ENCODE assay signal across 8 cellular contexts in genomic region chr17:57045868-57046671, GRCh38. TPM values are rescaled to one million over a fixed set of nuclear protein-coding genes. Genes with fewer than 3 reads are reported as not detected.
DNase-seq lines count a peak whose midpoint lies in the region; ATAC-seq and TF ChIP-seq lines count a peak whose summit lies in the region.

No MANE protein-coding gene starts in this region.

- no peak for TF ChIP-seq RAD21 in SK-N-SH (IDR thresholded peaks at IDR 0.05; ENCODE audit: low read length)

- H3K27me3 ChIP-seq in A673 (replicated peaks; ENCODE audit: insufficient read depth, low read depth, low read length, poor library complexity) (peaks cover 14% of the 10 kb centered on the region), SK-N-SH (ENCODE audit: insufficient read depth) (no peaks in the 10 kb centered on the region; the same call in 1 of the 2 replicates), body of pancreas (no peaks in the 10 kb centered on the region), aorta (ENCODE audit: control insufficient read depth in 1 of 2, insufficient read depth in 2 of 2, low read length in 1 of 2) (no peaks in the 10 kb centered on the region)
- peaks cover 0 to 7% of the 10 kb centered on the region in 2 donors for H3K27me3 ChIP-seq in naive thymus-derived CD4-positive, alpha-beta T cell (ENCODE audit: control insufficient read depth in 2 of 2, insufficient read depth in 2 of 2, low read length in 2 of 2)

- no peaks in the 10 kb centered on the region for H3K9me2 ChIP-seq in SK-N-SH

- no peak overlapping the region for H2AFZ ChIP-seq in SK-N-SH (ENCODE audit: low read depth)

- peaks cover 44 to 75% (median 61%) of the 10 kb centered on the region in 5 donors for H3K27me3 Mint-ChIP-seq in naive thymus-derived CD4-positive, alpha-beta T cell

- H3K4me1 ChIP-seq in A673 (ENCODE audit: insufficient read depth, low read length, poor library complexity, severe bottlenecking) (no peaks in the 10 kb centered on the region), SK-N-SH (ENCODE audit: control insufficient read depth in 1 of 2, insufficient read depth in 2 of 2, low read depth in 1 of 2, low read length in 1 of 2) (no peaks in the 10 kb centered on the region), body of pancreas (peaks cover 11% of the 10 kb centered on the region), aorta (ENCODE audit: control insufficient read depth in 1 of 2, insufficient read depth in 2 of 2, low read length in 2 of 2) (no peaks in the 10 kb centered on the region)
- peaks cover 4 to 9% of the 10 kb centered on the region in 2 donors for H3K4me1 ChIP-seq in naive thymus-derived CD4-positive, alpha-beta T cell (ENCODE audit: control insufficient read depth in 2 of 2, insufficient read depth in 2 of 2, low read length in 2 of 2)

- no peak overlapping the region for H3K27ac Mint-ChIP-seq in naive thymus-derived CD4-positive, alpha-beta T cell

- H3K36me3 Mint-ChIP-seq in naive thymus-derived CD4-positive, alpha-beta T cell, result peaks cover 0 to 7% (median 3%) of the 10 kb centered on the region in 5 donors

- DNase-seq in A673 (ENCODE audit: low spot score) (no peak), SK-N-SH (peak; percentile 52), body of pancreas (peak in 2 of 4 donors; percentile 18 to 27), aorta (peak; percentile 73 to 78), SK-N-DZ (ENCODE audit: low spot score) (no peak)
- DNase-seq in naive thymus-derived CD4-positive, alpha-beta T cell, result peak in 7 of 9 donors; percentile 5 to 73 (median 10)

- no peak overlapping the region for H3K9ac ChIP-seq in SK-N-SH

- ATAC-seq in GM19463 (IDR thresholded peaks at IDR 0.05; ENCODE audit: unreplicated experiment) (peak; percentile 73), body of pancreas (peak; percentile 62), aorta (ENCODE audit: low FRiP score) (peak; percentile 75), HG03520 (IDR thresholded peaks at IDR 0.05; ENCODE audit: unreplicated experiment) (no peak)
- ATAC-seq in naive thymus-derived CD4-positive, alpha-beta T cell, result peak; percentile 78

- no peaks in the 10 kb centered on the region for H3K79me2 ChIP-seq in SK-N-SH (ENCODE audit: insufficient read depth)

- H3K4me3 ChIP-seq in A673 (ENCODE audit: low read depth, low read length, poor library complexity, severe bottlenecking), result peak overlapping the region; percentile 26
- no peak overlapping the region for H3K4me3 ChIP-seq in SK-N-SH (ENCODE audit: low read depth in 2 of 2, low read length in 1 of 2)
- H3K4me3 ChIP-seq in body of pancreas, result no peak overlapping the region
- no peak overlapping the region for H3K4me3 ChIP-seq in naive thymus-derived CD4-positive, alpha-beta T cell (ENCODE audit: low read length)
- peak overlapping the region in 1 of 2 donors; percentile 10 for H3K4me3 ChIP-seq in aorta (ENCODE audit: low read length in 2 of 2)

- H3K4me2 ChIP-seq in SK-N-SH, result no peak overlapping the region

- no peak overlapping the region for H3K27ac ChIP-seq in A673 (ENCODE audit: low read depth, low read length, poor library complexity, severe bottlenecking)
- H3K27ac ChIP-seq in SK-N-SH (ENCODE audit: low read depth in 2 of 2, low read length in 1 of 2), result no peak overlapping the region
- no peak overlapping the region for H3K27ac ChIP-seq in body of pancreas
- H3K27ac ChIP-seq in naive thymus-derived CD4-positive, alpha-beta T cell (ENCODE audit: low read depth, low read length), result no peak overlapping the region
- H3K27ac ChIP-seq in aorta (ENCODE audit: low read depth in 1 of 2, low read length in 2 of 2), result no peak overlapping the region

- peak overlapping the region; percentile 68 to 89 (median 82) for H3K4me3 Mint-ChIP-seq in naive thymus-derived CD4-positive, alpha-beta T cell

- H3K4me1 Mint-ChIP-seq in naive thymus-derived CD4-positive, alpha-beta T cell, result peaks cover 11 to 20% (median 17%) of the 10 kb centered on the region in 7 donors

- WGBS in SK-N-SH (ENCODE audit: low lambda C conversion rate), result 82% methylated on average over 43 of the region's 67 CpGs
- 25 to 33% methylated on average over 31 to 66 of the region's 67 CpGs for WGBS in body of pancreas, 2 donors
- 4 to 10% methylated on average over 67 of the region's 67 CpGs for WGBS in aorta, 2 donors

- no TSS peak for BruUV-seq in A673 (replicated peaks; lab: Mats Ljungman, UMichigan)

- peaks cover 0 to 9% (median 0%) of the 10 kb centered on the region in 11 donors for H3K9me3 Mint-ChIP-seq in naive thymus-derived CD4-positive, alpha-beta T cell

- H3K9me3 ChIP-seq in A673 (ENCODE audit: low read depth, low read length, poor library complexity, severe bottlenecking) (no peaks in the 10 kb centered on the region), SK-N-SH (no peaks in the 10 kb centered on the region), body of pancreas (no peaks in the 10 kb centered on the region), aorta (ENCODE audit: control insufficient read depth, low read length) (no peaks in the 10 kb centered on the region)
- no peaks in the 10 kb centered on the region for H3K9me3 ChIP-seq in naive thymus-derived CD4-positive, alpha-beta T cell (ENCODE audit: control insufficient read depth in 2 of 3, low read length in 3 of 3)

- TF ChIP-seq POLR2A in body of pancreas (IDR thresholded peaks at IDR 0.05), result no peak

- H4K20me1 ChIP-seq in SK-N-SH (ENCODE audit: insufficient read depth), result no peaks in the 10 kb centered on the region

- H3K36me3 ChIP-seq in A673 (ENCODE audit: insufficient read depth, low read length, poor library complexity, severe bottlenecking), result no peaks in the 10 kb centered on the region
- no peaks in the 10 kb centered on the region for H3K36me3 ChIP-seq in SK-N-SH (replicated peaks in 1 of 2; ENCODE audit: control insufficient read depth in 1 of 2, insufficient read depth in 2 of 2, low read length in 1 of 2)
- H3K36me3 ChIP-seq in body of pancreas (replicated peaks in 1 of 2; ENCODE audit: insufficient read depth in 1 of 2, low read depth in 2 of 2), result no peaks in the 10 kb centered on the region
- H3K36me3 ChIP-seq in naive thymus-derived CD4-positive, alpha-beta T cell (ENCODE audit: control insufficient read depth in 2 of 3, insufficient read depth in 3 of 3, low read length in 3 of 3), result no peaks in the 10 kb centered on the region
- no peaks in the 10 kb centered on the region for H3K36me3 ChIP-seq in aorta (ENCODE audit: control insufficient read depth in 1 of 2, insufficient read depth in 2 of 2, low read length in 1 of 2)

- POLR2A ChIA-PET in A673 (lab: Charles Lee; ENCODE audit: low non-redundant PET), result no interaction called here
- POLR2A ChIA-PET in SK-N-SH (lab: Yijun Ruan, JAX), result interaction anchor here (0.6 kb wide), 1 partner anchor 10 kb away, joined by 3 read pairs; no protein-coding TSS in a partner anchor
- POLR2A ChIA-PET in naive thymus-derived CD4-positive, alpha-beta T cell (lab: Charles Lee), result interaction anchor here (0.7 kb wide), 1 partner anchor 28 kb away, joined by 3 read pairs; no protein-coding TSS in a partner anchor

- CTCF ChIA-PET in A673 (lab: Charles Lee), result no interaction called here
- CTCF ChIA-PET in SK-N-SH (lab: Yijun Ruan, JAX), result interaction anchor here (0.6 to 2.7 kb wide), 7 partner anchors 8 to 76 kb away, joined by 3 to 7 read pairs (median 3); partner anchors contain the start of gene SCPEP1
- CTCF ChIA-PET in naive thymus-derived CD4-positive, alpha-beta T cell (lab: Charles Lee), result interaction anchor here (0.5 kb wide), 1 partner anchor 26 kb away, joined by 3 read pairs; no protein-coding TSS in a partner anchor

- intact Hi-C loops in A673 (cut with micrococcal nuclease; ENCODE audit: unreplicated experiment), result no loop called here
- intact Hi-C loops in body of pancreas (cut with DNase I), result no loop called here
- intact Hi-C loops in naive thymus-derived CD4-positive, alpha-beta T cell (cut with micrococcal nuclease), result loop anchor here in 1 of 2 donors (5.0 kb wide), 1 partner anchor 66 kb away; no protein-coding TSS in a partner anchor
- intact Hi-C loops in aorta (cut with DNase I), result no loop called here

- TF ChIP-seq CTCF in A673 (conservative IDR thresholded peaks at IDR 0.05; ENCODE audit: low read depth, low read length) (no peak), SK-N-SH (IDR thresholded peaks at IDR 0.05) (no peak), body of pancreas (IDR thresholded peaks at IDR 0.05) (no peak)

- no peaks in the 10 kb centered on the region for H3F3A ChIP-seq in SK-N-SH (replicated peaks; ENCODE audit: insufficient read depth)

- no peak for TF ChIP-seq EP300 in SK-N-SH (IDR thresholded peaks at IDR 0.05; ENCODE audit: borderline replicate concordance in 1 of 2, low read depth in 1 of 2, low read length in 1 of 2)

TF ChIP-seq in SK-N-SH, 30 proteins besides CTCF, POLR2A, EP300 and RAD21 (continues in another document):
- TF ChIP-seq GATA2 (CRISPR knock-in tag; IDR thresholded peaks at IDR 0.05) (no peak), RCOR1 (IDR thresholded peaks at IDR 0.05; ENCODE audit: low read length) (no peak), SIN3A (IDR thresholded peaks at IDR 0.05; ENCODE audit: borderline replicate concordance, low read depth, low read length) (no peak), PBX3 (IDR thresholded peaks at IDR 0.05) (no peak), GABPA (IDR thresholded peaks at IDR 0.05; ENCODE audit: low read depth) (no peak), YY1 (IDR thresholded peaks at IDR 0.05; ENCODE audit: low read depth) (no peak), TCF12 (IDR thresholded peaks at IDR 0.05) (no peak), SMC3 (IDR thresholded peaks at IDR 0.05; ENCODE audit: low read depth, low read length) (no peak), MEF2A (IDR thresholded peaks at IDR 0.05; ENCODE audit: borderline replicate concordance, low read depth) (no peak)

RNA-seq across cellular contexts. Expression of gene AKAP1, which starts 39.0 kb away (rescaled TPM):
- total RNA-seq in A673 (2021), result 38.8 and 43.4 TPM in 2 replicates
- 23.7 and 36.3 TPM in 2 replicates for polyA plus RNA-seq in SK-N-SH (2012; rRNA removed)
- polyA plus RNA-seq in SK-N-SH (2012; cell fraction: cytosol; rRNA removed), result 17.5 and 19.6 TPM in 2 replicates
- 106 and 135 TPM in 2 replicates for polyA plus RNA-seq in SK-N-SH (2012; cell fraction: nucleus; rRNA removed)
- total RNA-seq in body of pancreas, result 10 to 100 TPM; 24.4 to 48.5 TPM
- 10 to 100 TPM; 22.2 to 35.8 (median 34.3) TPM for total RNA-seq in naive thymus-derived CD4-positive, alpha-beta T cell
- 10 to 100 TPM; 13.2 to 26.6 TPM for polyA plus RNA-seq in naive thymus-derived CD4-positive, alpha-beta T cell
- total RNA-seq in aorta, result 10 to 100 TPM; 62.4 to 68.9 TPM
- 10 to 100 TPM; 18.9 to 46.9 TPM for polyA plus RNA-seq in aorta
- 59.2 and 61.6 TPM in 2 replicates for polyA plus RNA-seq in SK-N-DZ (2014; cell fraction: cytosol; rRNA removed)
- 98.5 and 102 TPM in 2 replicates for polyA plus RNA-seq in SK-N-DZ (2014; cell fraction: nucleus; rRNA removed)

Comparison
In these comparisons a context has a peak if more than half of its experiments do, and no peak if none do; other contexts are left out.
1. DNase-seq: peak in SK-N-SH (single experiment), naive thymus-derived CD4-positive, alpha-beta T cell (7 of 9) and aorta (2 of 2); none in A673 (single experiment) and SK-N-DZ (single experiment).